In genomic region chr3:47399531-47400270, GRCh38 we compare ENCODE assay signal across 21 cellular contexts. TPM values are rescaled to one million over a fixed set of nuclear protein-coding genes. Genes with fewer than 3 reads are reported as not detected.
A peak's percentile ranks its signal among the peaks of the same experiment; 100 is the strongest.
DNase-seq lines count a peak whose midpoint lies in the region; ATAC-seq lines count a peak whose summit lies in the region.
"Had no signal": no experiment of that assay in that cellular context is flagged by ENCODE, and none has a peak within 500 bp of the region (broad histone marks: within the 10 kb centered on the region; RNA-seq: fewer than 3 reads in every experiment).

No MANE protein-coding gene starts in this region.

- peaks cover 89% of the 10 kb centered on the region for H3K79me2 ChIP-seq in GM23248 (ENCODE audit: insufficient read depth)

- no peak overlapping the region; a peak in 1 of 22 replicates for H3K27ac ChIP-seq in BLaER1 treated with 17β-estradiol and CSF1 and Interleukin-3, amounts not matched to agents 10 nM and 100 nM
- no peak overlapping the region for H3K27ac ChIP-seq in GM23248
- H3K27ac ChIP-seq: KMS-11, left ventricle myocardium inferior, neutrophil, upper lobe of left lung had no signal

- no peak overlapping the region for H2AFZ ChIP-seq in GM23248

- H3K4me2 ChIP-seq in BLaER1 treated with 17β-estradiol and CSF1 and Interleukin-3, amounts not matched to agents 10 nM and 100 nM: peak overlapping the region in 10 of 11 experiments; percentile 2 to 58 (median 35); a peak in 12 of 22 replicates
- H3K4me2 ChIP-seq in GM23248 (ENCODE audit: unreplicated experiment): peak overlapping the region; percentile 12
- H3K4me2 ChIP-seq: KMS-11, SK-N-SH had no signal

- no peaks in the 10 kb centered on the region for H3K9me3 ChIP-seq in BLaER1 treated with 17β-estradiol and CSF1 and Interleukin-3, amounts not matched to agents 10 nM and 100 nM (replicated peaks in 1 of 11)
- no peaks in the 10 kb centered on the region for H3K9me3 ChIP-seq in GM23248 (ENCODE audit: low read depth)
- H3K9me3 ChIP-seq in T-helper 17 cell (ENCODE audit: control insufficient read depth, low read length, poor library complexity, severe bottlenecking): no peaks in the 10 kb centered on the region
- H3K9me3 ChIP-seq: left ventricle myocardium inferior, mucosa of descending colon, neutrophil, SK-N-SH, upper lobe of left lung had no signal

- in situ Hi-C loops in GM23248 (cut with MboI): no loop called here

- 0 out of 22 replicates have a peak overlapping the region, but pooled peaks of 1 of the 11 experiments have one; percentile 16 for H3K9ac ChIP-seq in BLaER1 treated with 17β-estradiol and CSF1 and Interleukin-3, amounts not matched to agents 10 nM and 100 nM
- no peak overlapping the region for H3K9ac ChIP-seq in GM23248
- H3K9ac ChIP-seq: KMS-11, SK-N-SH had no signal

- no peak overlapping the region for H3K4me3 Mint-ChIP-seq in T-helper 17 cell
- H3K4me3 Mint-ChIP-seq: activated CD4-positive, alpha-beta T cell treated with anti-CD3 and anti-CD28 coated beads, Interleukin-2, amount 10 ng/mL, durations not matched to agents 7 days and 5 days; stimulated activated effector memory CD8-positive, alpha-beta T cell treated with anti-CD3 and anti-CD28 coated beads, Interleukin-12 subunit alpha, Interleukin-12 subunit beta, amount 100 ng/mL, for 72 hours had no signal

- peaks cover 6% of the 10 kb centered on the region; the same call in 1 of the 2 replicates for H3F3A ChIP-seq in GM23248 (ENCODE audit: insufficient read depth)

- ATAC-seq in T-helper 17 cell: no peak
- ATAC-seq: HCT116; mucosa of descending colon; stimulated activated effector memory CD8-positive, alpha-beta T cell treated with anti-CD3 and anti-CD28 coated beads, Interleukin-12 subunit alpha, Interleukin-12 subunit beta, amount 100 ng/mL, for 72 hours had no signal

- H3K9me2 ChIP-seq in GM23248 (ENCODE audit: insufficient read depth): no peaks in the 10 kb centered on the region
- H3K9me2 ChIP-seq: SK-N-SH had no signal

- peaks cover 69 to 98% (median 90%) of the 10 kb centered on the region in 11 experiments for H3K36me3 ChIP-seq in BLaER1 treated with 17β-estradiol and CSF1 and Interleukin-3, amounts not matched to agents 10 nM and 100 nM
- H3K36me3 ChIP-seq in GM23248 (ENCODE audit: low read depth): no peaks in the 10 kb centered on the region

- H3K4me1 Mint-ChIP-seq in T-helper 17 cell: peaks cover 5% of the 10 kb centered on the region

- WGBS in GM23248 (ENCODE audit: low coverage in 1 of 2, low lambda C conversion rate in 2 of 2, missing lambda C conversion rate in 2 of 2), 2 experiments: 62 to 70% methylated on average over 9 of the region's 9 CpGs

- no peaks in the 10 kb centered on the region for H3K27me3 Mint-ChIP-seq in T-helper 17 cell
- H3K27me3 Mint-ChIP-seq: activated CD4-positive, alpha-beta T cell treated with anti-CD3 and anti-CD28 coated beads, Interleukin-2, amount 10 ng/mL, durations not matched to agents 7 days and 5 days had no signal

- peak overlapping the region; percentile 8 for H3K27ac Mint-ChIP-seq in T-helper 17 cell
- H3K27ac Mint-ChIP-seq: activated CD4-positive, alpha-beta T cell treated with anti-CD3 and anti-CD28 coated beads, Interleukin-2, amount 10 ng/mL, durations not matched to agents 7 days and 5 days; stimulated activated effector memory CD8-positive, alpha-beta T cell treated with anti-CD3 and anti-CD28 coated beads, Interleukin-12 subunit alpha, Interleukin-12 subunit beta, amount 100 ng/mL, for 72 hours had no signal

- no peaks in the 10 kb centered on the region for H3K36me3 Mint-ChIP-seq in T-helper 17 cell (ENCODE audit: low read depth)

- DNase-seq in GM23248 (peak; percentile 55), T-helper 17 cell (no peak), fibroblast of peridontal ligament (ENCODE audit: extremely low read depth) (peak; percentile 18), dedifferentiated amniotic fluid mesenchymal stem cell (ENCODE audit: extremely low spot score) (no peak), cerebellar nuclear complex (lab: John Stamatoyannopoulos, UW) (no peak), SIG-M5 treated with dmso at 0.1 percent for 504 hours (lab: John Stamatoyannopoulos, UW; ENCODE audit: unreplicated experiment) (no peak)
- DNase-seq in stimulated activated CD4-positive, alpha-beta T cell treated with anti-CD3 and anti-CD28 coated beads, Interleukin-1b, Interleukin-23, amount 100 ng/mL, for 48 hours: no peak
- DNase-seq: activated CD4-positive, alpha-beta T cell treated with anti-CD3 and anti-CD28 coated beads, Interleukin-2, amount 10 ng/mL, durations not matched to agents 7 days and 5 days; activated naive CD4-positive, alpha-beta T cell; DMS79 treated with DMSO at 0.1 percent for 48 hours; left ventricle myocardium inferior; mucosa of descending colon; NCI-H1436; NCI-H774; SK-N-SH; upper lobe of left lung had no signal

- H3K4me3 ChIP-seq in BLaER1 treated with 17β-estradiol and CSF1 and Interleukin-3, amounts not matched to agents 10 nM and 100 nM: no peak overlapping the region
- H3K4me3 ChIP-seq in GM23248: no peak overlapping the region
- H3K4me3 ChIP-seq: left ventricle myocardium inferior, mucosa of descending colon, upper lobe of left lung had no signal

- H4K20me1 ChIP-seq in BLaER1 treated with 17β-estradiol and CSF1 and Interleukin-3, amounts not matched to agents 10 nM and 100 nM: peaks cover 48 to 98% (median 94%) of the 10 kb centered on the region in 11 experiments
- H4K20me1 ChIP-seq in GM23248 (ENCODE audit: insufficient read depth): peaks cover 7% of the 10 kb centered on the region

- H3K27me3 ChIP-seq in BLaER1 treated with 17β-estradiol and CSF1 and Interleukin-3, amounts not matched to agents 10 nM and 100 nM: no peaks in the 10 kb centered on the region
- no peaks in the 10 kb centered on the region for H3K27me3 ChIP-seq in GM23248 (replicated peaks; ENCODE audit: insufficient read depth)
- H3K27me3 ChIP-seq: neutrophil, upper lobe of left lung had no signal

- peaks cover 9 to 30% (median 17%) of the 10 kb centered on the region in 10 experiments; a peak in 18 of 20 replicates for H3K4me1 ChIP-seq in BLaER1 treated with 17β-estradiol and CSF1 and Interleukin-3, amounts not matched to agents 10 nM and 100 nM
- H3K4me1 ChIP-seq in GM23248 (ENCODE audit: insufficient read depth): peaks cover 5% of the 10 kb centered on the region

RNA-seq across cellular contexts. Expression of gene PTPN23, which starts 18.9 kb away (rescaled TPM):
- total RNA-seq in GM23248 (2014; rRNA removed; shearing (Covaris generic)): 9.0 and 10.9 TPM in 2 replicates
- 12.0 and 14.3 TPM in 2 replicates for polyA plus RNA-seq in GM23248 (2016; fragmentation: Nextera tagmentation; extraction: Ambion mirVana)
- total RNA-seq in T-helper 17 cell: 10 to 100 TPM; 36.8 to 38.6 TPM

Comparison
In these comparisons a context has a peak if more than half of its experiments do, and no peak if none do; other contexts are left out.
1. DNase-seq: peak in GM23248 (single experiment) and fibroblast of peridontal ligament (single experiment); none in T-helper 17 cell (0 of 3), dedifferentiated amniotic fluid mesenchymal stem cell (single experiment), cerebellar nuclear complex (0 of 2), stimulated activated CD4-positive, alpha-beta T cell treated with anti-CD3 and anti-CD28 coated beads, Interleukin-1b, Interleukin-23, amount 100 ng/mL, for 48 hours (single experiment) and SIG-M5 treated with dmso at 0.1 percent for 504 hours (single experiment).